8 cellular contexts compared by ENCODE assay signal in the genomic region with DNA sequence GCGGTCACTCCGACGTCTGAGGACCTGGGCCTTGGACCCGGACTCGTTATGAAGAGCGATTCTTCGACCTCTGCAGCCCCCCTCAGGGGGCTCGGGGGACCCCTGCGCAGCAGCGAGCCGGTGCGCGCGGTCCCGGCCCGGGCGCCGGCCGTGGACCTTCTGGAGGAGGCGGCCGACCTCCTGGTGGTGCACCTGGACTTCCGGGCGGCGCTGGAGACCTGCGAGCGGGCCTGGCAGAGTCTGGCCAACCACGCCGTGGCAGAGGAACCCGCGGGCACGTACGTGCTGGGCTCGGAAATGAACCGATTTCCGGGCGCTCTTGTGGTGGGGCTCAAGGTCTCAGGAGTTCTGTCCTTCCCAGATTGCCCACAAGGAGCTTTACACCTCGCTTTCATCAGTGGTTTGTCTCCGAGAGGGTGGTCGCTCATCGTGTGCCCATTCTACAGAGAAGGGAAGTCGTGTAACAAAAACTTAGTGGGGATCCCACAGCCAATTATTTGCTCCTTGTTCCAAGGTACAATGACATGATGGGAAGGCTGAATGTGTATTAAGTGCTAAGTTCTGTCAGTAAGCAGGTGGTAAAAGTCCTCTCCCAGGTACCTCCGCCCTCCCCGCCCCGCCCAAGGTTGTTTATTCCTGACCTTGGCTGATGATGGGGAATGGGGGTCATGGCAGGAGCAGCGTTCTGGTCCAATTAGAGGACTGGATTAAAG. TPM values are rescaled to one million over a fixed set of nuclear protein-coding genes. Genes with fewer than 3 reads are reported as not detected.
A peak's percentile ranks its signal among the peaks of the same experiment; 100 is the strongest.
DNase-seq lines count a peak whose midpoint lies in the region; ATAC-seq and TF ChIP-seq lines count a peak whose summit lies in the region.

No MANE protein-coding gene starts in this region.

- H3K36me3 ChIP-seq in MM.1S (replicated peaks; ENCODE audit: insufficient read depth, low read length), result no peaks in the 10 kb centered on the region
- H3K36me3 ChIP-seq in fibroblast of lung (ENCODE audit: control insufficient read depth, insufficient read depth, low read length), result peaks cover 4% of the 10 kb centered on the region
- H3K36me3 ChIP-seq in neural cell (ENCODE audit: insufficient read depth, low read length), result no peaks in the 10 kb centered on the region

- H3K4me3 ChIP-seq in MM.1S (ENCODE audit: low read length) (peak overlapping the region; percentile 96), fibroblast of lung (replicated peaks in 1 of 4; ENCODE audit: control extremely low read depth in 1 of 4, insufficient read depth in 1 of 4, low read depth in 3 of 4, low read length in 4 of 4) (peak overlapping the region; percentile 49 to 100 (median 86)), neural cell (ENCODE audit: low read length) (peak overlapping the region; percentile 88)

- TF ChIP-seq EP300 in neural cell (conservative IDR thresholded peaks at IDR 0.05; ENCODE audit: poor library complexity, severe bottlenecking), result no peak

- H3K9me3 ChIP-seq in CD4-positive, alpha-beta T cell (ENCODE audit: control insufficient read depth, low read length), result no peaks in the 10 kb centered on the region
- H3K9me3 ChIP-seq in MM.1S (replicated peaks; ENCODE audit: insufficient read depth, low read length) (no peaks in the 10 kb centered on the region), fibroblast of lung (ENCODE audit: control insufficient read depth, insufficient read depth, low read depth, low read length) (no peaks in the 10 kb centered on the region), neural cell (ENCODE audit: low read length) (no peaks in the 10 kb centered on the region)

- H3K4me1 Mint-ChIP-seq in CD4-positive, alpha-beta T cell (ENCODE audit: low read depth), result peaks cover 67% of the 10 kb centered on the region

- peaks cover 8% of the 10 kb centered on the region; the same call in 1 of the 2 replicates for H3K4me1 ChIP-seq in MM.1S (ENCODE audit: low read length)
- H3K4me1 ChIP-seq in fibroblast of lung (ENCODE audit: control insufficient read depth, extremely low read depth, insufficient read depth, low read length), result peaks cover 11% of the 10 kb centered on the region

- POLR2A ChIA-PET in CD4-positive, alpha-beta T cell (lab: Charles Lee), result interaction anchor here (0.8 to 2.7 kb wide), 14 partner anchors 11 to 993 kb away, joined by 3 to 29 read pairs (median 8); a partner anchor contains a TSS

- no peaks in the 10 kb centered on the region for H3K9me3 Mint-ChIP-seq in CD4-positive, alpha-beta T cell

- H4K20me1 ChIP-seq in MM.1S (ENCODE audit: insufficient read depth, low read length) (no peaks in the 10 kb centered on the region), fibroblast of lung (ENCODE audit: control insufficient read depth, extremely low read depth, insufficient read depth, low read length) (no peaks in the 10 kb centered on the region), neural cell (ENCODE audit: insufficient read depth) (no peaks in the 10 kb centered on the region)

- H3K27ac Mint-ChIP-seq in CD4-positive, alpha-beta T cell, result peak overlapping the region; percentile 94

- peaks cover 64% of the 10 kb centered on the region for H3K79me2 ChIP-seq in MM.1S (ENCODE audit: low read length)
- H3K79me2 ChIP-seq in fibroblast of lung (ENCODE audit: control insufficient read depth, insufficient read depth, low read length), result peaks cover 18% of the 10 kb centered on the region
- peaks cover 10% of the 10 kb centered on the region for H3K79me2 ChIP-seq in neural cell (replicated peaks; ENCODE audit: insufficient read depth, low read length)

- peaks cover 54% of the 10 kb centered on the region for H3K36me3 Mint-ChIP-seq in CD4-positive, alpha-beta T cell (ENCODE audit: low read depth)

- H3K9ac ChIP-seq in MM.1S (ENCODE audit: low read length) (peak overlapping the region; percentile 97), fibroblast of lung (ENCODE audit: insufficient read depth, low read length) (peak overlapping the region; percentile 65), neural cell (ENCODE audit: low read length) (peak overlapping the region; percentile 76)

- no peaks in the 10 kb centered on the region for H3K27me3 ChIP-seq in CD4-positive, alpha-beta T cell (ENCODE audit: control insufficient read depth, insufficient read depth, low read length)
- no peaks in the 10 kb centered on the region for H3K27me3 ChIP-seq in MM.1S (replicated peaks; ENCODE audit: insufficient read depth, low read length)
- H3K27me3 ChIP-seq in fibroblast of lung (ENCODE audit: control insufficient read depth, insufficient read depth, low read length), result no peaks in the 10 kb centered on the region
- no peaks in the 10 kb centered on the region for H3K27me3 ChIP-seq in neural cell (ENCODE audit: insufficient read depth, low read depth, low read length)

- ATAC-seq in CD4-positive, alpha-beta T cell (ENCODE audit: poor library complexity), result no peak
- peak; percentile 17 for ATAC-seq in GM21381 (IDR thresholded peaks at IDR 0.05; ENCODE audit: unreplicated experiment)

- CTCF ChIA-PET in CD4-positive, alpha-beta T cell (lab: Charles Lee), result interaction anchor here (5.0 kb wide), 1 partner anchor 248 kb away, joined by 50 read pairs; no protein-coding TSS in a partner anchor

- H3K27me3 Mint-ChIP-seq in CD4-positive, alpha-beta T cell, result no peaks in the 10 kb centered on the region

- no peak for TF ChIP-seq CTCF in CD4-positive, alpha-beta T cell (IDR thresholded peaks at IDR 0.05)
- TF ChIP-seq CTCF in MM.1S (IDR thresholded peaks at IDR 0.05; ENCODE audit: low read length) (0 out of 2 replicates have a peak, but pooled peaks have one; percentile 15), fibroblast of lung (conservative IDR thresholded peaks at IDR 0.05 in 1 of 2, IDR thresholded peaks at IDR 0.05 in 1 of 2; ENCODE audit: low read depth in 1 of 2, low read length in 2 of 2) (no peak), neural cell (IDR thresholded peaks at IDR 0.05; ENCODE audit: poor library complexity, severe bottlenecking) (no peak), GM10266 (IDR thresholded peaks at IDR 0.05; ENCODE audit: control insufficient read depth, insufficient read depth, low read depth, missing control alignments) (no peak)

- H3K9me2 ChIP-seq in MM.1S (replicated peaks; ENCODE audit: insufficient read depth, low read length), result no peaks in the 10 kb centered on the region
- no peaks in the 10 kb centered on the region for H3K9me2 ChIP-seq in neural cell (ENCODE audit: insufficient read depth, low read length)

- H3F3A ChIP-seq in MM.1S (ENCODE audit: insufficient read depth, low read length) (peaks cover 6% of the 10 kb centered on the region; the same call in 1 of the 2 replicates), neural cell (ENCODE audit: insufficient read depth, low read length, poor library complexity, severe bottlenecking) (no peaks in the 10 kb centered on the region)

- no peak for TF ChIP-seq RAD21 in neural cell (conservative IDR thresholded peaks at IDR 0.05)

- H2AFZ ChIP-seq in MM.1S (ENCODE audit: low read length), result peak overlapping the region; percentile 92
- H2AFZ ChIP-seq in fibroblast of lung (ENCODE audit: low read length), result peak overlapping the region; percentile 67
- H2AFZ ChIP-seq in neural cell (ENCODE audit: low read depth, low read length), result peak overlapping the region; percentile 61

- DNase-seq in CD4-positive, alpha-beta T cell, result peak in 6 of 10 experiments; percentile 7 to 45 (median 14)
- DNase-seq in MM.1S (peak; percentile 70), activated T-cell treated with anti-CD3 and anti-CD28 coated beads for 4 hours (peak; percentile 9), fibroblast of lung (ENCODE audit: low read depth in 2 of 2) (peak; percentile 15 to 26), T1000 (lab: John Stamatoyannopoulos, UW) (no peak), GM10266 (ENCODE audit: extremely low spot score) (no peak)

- intact Hi-C loops in CD4-positive, alpha-beta T cell (cut with DNase I, micrococcal nuclease), result loop anchor here (2.0 to 5.0 kb wide), 6 partner anchors 72 to 1001 kb away; a partner anchor contains a TSS

- peak overlapping the region; percentile 91 for H3K4me2 ChIP-seq in MM.1S (ENCODE audit: low read depth, low read length)
- peak overlapping the region; percentile 87 for H3K4me2 ChIP-seq in fibroblast of lung (ENCODE audit: extremely low read depth, insufficient read depth, low read length)
- peak overlapping the region; percentile 68 for H3K4me2 ChIP-seq in neural cell (ENCODE audit: low read length)

- peak overlapping the region; percentile 94 for H3K4me3 Mint-ChIP-seq in CD4-positive, alpha-beta T cell

- H3K27ac ChIP-seq in CD4-positive, alpha-beta T cell (ENCODE audit: low read depth, low read length), result peak overlapping the region; percentile 62
- H3K27ac ChIP-seq in MM.1S (ENCODE audit: low read length), result peak overlapping the region; percentile 56; the same call in 1 of the 2 replicates
- peak overlapping the region; percentile 65 for H3K27ac ChIP-seq in fibroblast of lung (ENCODE audit: insufficient read depth, low read length)
- peak overlapping the region; percentile 62 for H3K27ac ChIP-seq in neural cell (ENCODE audit: low read length)

TF ChIP-seq in neural cell, 6 proteins besides CTCF, POLR2A, EP300 and RAD21 (continues in another document):
- TF ChIP-seq TAF1 (IDR thresholded peaks at IDR 0.05; ENCODE audit: low read depth), result no peak
- no peak for TF ChIP-seq POLR2AphosphoS5 (IDR thresholded peaks at IDR 0.05)

RNA-seq across cellular contexts. Expression of a gene that starts 0.7 kb away (rescaled TPM):
- total RNA-seq in CD4-positive, alpha-beta T cell, result 10 to 100 TPM; 19.6 to 20.8 TPM
- 7.4 and 13.2 TPM in 2 replicates for total RNA-seq in fibroblast of lung
- 14.5 and 21.0 TPM in 2 replicates for polyA plus RNA-seq in fibroblast of lung
- 23.9 and 28.2 TPM in 2 replicates for polyA plus RNA-seq in fibroblast of lung (2012)
- polyA minus RNA-seq in fibroblast of lung (ENCODE audit: low replicate concordance), result 74.8 and 81.1 TPM in 2 replicates
- 30.2 and 43.3 TPM in 2 replicates for polyA plus RNA-seq in neural cell
- polyA minus RNA-seq in neural cell, result 47.5 and 49.2 TPM in 2 replicates

RNA-seq across cellular contexts. Expression of a gene that starts 32.1 kb away (rescaled TPM):
- 1 to 10 TPM in 1 of 2 experiments, under 1 TPM in 1; 0.47 to 1.1 TPM for total RNA-seq in CD4-positive, alpha-beta T cell
- 0.51 and 0.83 TPM in 2 replicates for total RNA-seq in fibroblast of lung
- 0.60 and 3.9 TPM in 2 replicates for polyA plus RNA-seq in fibroblast of lung
- 0.20 and 2.3 TPM in 2 replicates for polyA plus RNA-seq in fibroblast of lung (2012)
- 0.59 and 2.7 TPM in 2 replicates for polyA minus RNA-seq in fibroblast of lung (ENCODE audit: low replicate concordance)
- 0.46 and 1.8 TPM in 2 replicates for polyA plus RNA-seq in neural cell
- polyA minus RNA-seq in neural cell, result 1.7 and 2.7 TPM in 2 replicates

RNA-seq across cellular contexts. Expression of a gene that starts 54.1 kb away (rescaled TPM):
- total RNA-seq in CD4-positive, alpha-beta T cell, result 1 to 10 TPM; 9.4 to 9.9 TPM
- total RNA-seq in fibroblast of lung, result 12.1 and 22.6 TPM in 2 replicates
- polyA plus RNA-seq in fibroblast of lung (10.8 and 19.2 TPM in 2 replicates), neural cell (28.1 and 30.4 TPM in 2 replicates)
- 15.0 and 18.4 TPM in 2 replicates for polyA plus RNA-seq in fibroblast of lung (2012)
- polyA minus RNA-seq in fibroblast of lung (ENCODE audit: low replicate concordance) (33.1 and 45.2 TPM in 2 replicates), neural cell (83.8 and 92.1 TPM in 2 replicates)

Comparison
In these comparisons a context has a peak if more than half of its experiments do, and no peak if none do; other contexts are left out.
1. DNase-seq: peak in CD4-positive, alpha-beta T cell (6 of 10), MM.1S (single experiment), activated T-cell treated with anti-CD3 and anti-CD28 coated beads for 4 hours (single experiment) and fibroblast of lung (2 of 2); none in T1000 (single experiment) and GM10266 (single experiment).
2. Peak in every context shown above with its lines, with median percentiles within 50 percentile points of each other: H3K27ac ChIP-seq, H2AFZ ChIP-seq, H3K4me2 ChIP-seq, H3K4me3 ChIP-seq and H3K9ac ChIP-seq.